In the genomic region with DNA sequence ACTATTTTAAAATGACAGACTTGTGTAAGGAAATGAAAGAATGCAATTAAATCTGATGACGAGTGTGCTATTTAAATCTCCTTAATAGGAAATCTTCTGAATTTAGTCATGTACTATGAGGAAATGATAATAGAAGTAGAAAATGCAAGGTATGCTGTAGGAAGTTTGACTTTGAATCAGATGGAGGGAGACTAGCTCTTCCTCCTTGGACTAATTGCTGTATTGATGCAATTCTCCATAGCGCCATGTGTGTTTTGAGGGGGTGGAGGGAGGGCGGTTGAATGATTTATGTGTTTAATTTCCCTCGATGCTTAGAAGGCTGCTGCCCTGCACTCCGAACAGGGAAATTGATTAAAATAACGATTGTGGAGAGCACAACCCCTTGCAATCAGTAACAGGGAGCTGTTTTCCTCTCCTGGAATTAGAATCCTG, we compare ENCODE assay signal across 12 cellular contexts.
DNase-seq lines count a peak whose midpoint lies in the region; ATAC-seq and TF ChIP-seq lines count a peak whose summit lies in the region.
"Had no signal": no experiment of that assay in that cellular context is flagged by ENCODE, and none has a peak within 500 bp of the region (broad histone marks: within the 10 kb centered on the region; RNA-seq: fewer than 3 reads in every experiment).

No MANE protein-coding gene starts in this region.

- H3K4me3 Mint-ChIP-seq in progenitor cell of endocrine pancreas (ENCODE audit: low read depth), result no peak overlapping the region
- no peak overlapping the region for H3K4me3 Mint-ChIP-seq in stimulated activated memory B cell treated with anti-CD40 and anti-IgM and Interleukin-4, amounts not matched to agents 10 μg/mL and 1 μg/mL and 100 μg/mL, for 72 hours
- H3K4me3 Mint-ChIP-seq: natural killer cell treated with Interleukin-12 subunit alpha and Interleukin-12 subunit beta and Interleukin-15 and Interleukin-18, amount 100 ng/mL, for 72 hours; T-helper 1 cell treated with Interleukin-12 subunit alpha and Interleukin-12 subunit beta and Interleukin-4 antibody, amounts not matched to agents 30 μg/mL and 1 μg/mL, for 36 hours had no signal

- DNase-seq in GM04504 (ENCODE audit: low read depth), result peak; percentile 90
- peak; percentile 87 for DNase-seq in RWPE1 (ENCODE audit: low spot score)
- DNase-seq in fibroblast of gingiva (ENCODE audit: low read depth), result peak; percentile 69
- DNase-seq in progenitor cell of endocrine pancreas (ENCODE audit: low spot score, unreplicated experiment), result no peak
- no peak for DNase-seq in NCI-H1694 (lab: John Stamatoyannopoulos, UW)
- no peak for DNase-seq in activated gamma-delta T cell treated with Interleukin-2 at 50 U/mL for 16 hours
- DNase-seq: activated CD8-positive, alpha-beta memory T cell treated with anti-CD3 and anti-CD28 coated beads for 24 hours; NCI-H1436 treated with DMSO at 0.1 percent for 48 hours had no signal

- CTCF ChIA-PET in RWPE1 (lab: Yijun Ruan, JAX), result interaction anchor here (0.7 kb wide), 1 partner anchor 78 kb away, joined by 3 read pairs; no protein-coding TSS in a partner anchor

- no peaks in the 10 kb centered on the region for H3K36me3 Mint-ChIP-seq in progenitor cell of endocrine pancreas (ENCODE audit: insufficient read depth)
- H3K36me3 Mint-ChIP-seq in stimulated activated memory B cell treated with anti-CD40 and anti-IgM and Interleukin-4, amounts not matched to agents 10 μg/mL and 1 μg/mL and 100 μg/mL, for 72 hours, result no peaks in the 10 kb centered on the region

- POLR2A ChIA-PET in RWPE1 (lab: Yijun Ruan, JAX; ENCODE audit: low non-redundant PET), result no interaction called here

- H3K9me3 Mint-ChIP-seq in progenitor cell of endocrine pancreas (ENCODE audit: low read depth), result no peaks in the 10 kb centered on the region
- H3K9me3 Mint-ChIP-seq in stimulated activated memory B cell treated with anti-CD40 and anti-IgM and Interleukin-4, amounts not matched to agents 10 μg/mL and 1 μg/mL and 100 μg/mL, for 72 hours, result peaks cover 9% of the 10 kb centered on the region
- H3K9me3 Mint-ChIP-seq: natural killer cell treated with Interleukin-12 subunit alpha and Interleukin-12 subunit beta and Interleukin-15 and Interleukin-18, amount 100 ng/mL, for 72 hours had no signal

- peak overlapping the region; percentile 65 for H3K27ac Mint-ChIP-seq in progenitor cell of endocrine pancreas
- no peak overlapping the region for H3K27ac Mint-ChIP-seq in stimulated activated memory B cell treated with anti-CD40 and anti-IgM and Interleukin-4, amounts not matched to agents 10 μg/mL and 1 μg/mL and 100 μg/mL, for 72 hours
- H3K27ac Mint-ChIP-seq: natural killer cell treated with Interleukin-12 subunit alpha and Interleukin-12 subunit beta and Interleukin-15 and Interleukin-18, amount 100 ng/mL, for 72 hours; T-helper 1 cell treated with Interleukin-12 subunit alpha and Interleukin-12 subunit beta and Interleukin-4 antibody, amounts not matched to agents 30 μg/mL and 1 μg/mL, for 36 hours had no signal

- TF ChIP-seq CTCF in RWPE1 (conservative IDR thresholded peaks at IDR 0.05; ENCODE audit: low read depth) (no peak), progenitor cell of endocrine pancreas (IDR thresholded peaks at IDR 0.05; ENCODE audit: unreplicated experiment) (no peak)

- no peaks in the 10 kb centered on the region for H3K27me3 Mint-ChIP-seq in progenitor cell of endocrine pancreas
- peaks cover 30% of the 10 kb centered on the region for H3K27me3 Mint-ChIP-seq in stimulated activated memory B cell treated with anti-CD40 and anti-IgM and Interleukin-4, amounts not matched to agents 10 μg/mL and 1 μg/mL and 100 μg/mL, for 72 hours

- H3K4me1 Mint-ChIP-seq in progenitor cell of endocrine pancreas (ENCODE audit: low read depth), result peaks cover 12% of the 10 kb centered on the region
- H3K4me1 Mint-ChIP-seq in stimulated activated memory B cell treated with anti-CD40 and anti-IgM and Interleukin-4, amounts not matched to agents 10 μg/mL and 1 μg/mL and 100 μg/mL, for 72 hours, result no peaks in the 10 kb centered on the region

- no peak overlapping the region for H3K27ac ChIP-seq in RWPE1

- ATAC-seq in HG02763 (IDR thresholded peaks at IDR 0.05; ENCODE audit: unreplicated experiment), result no peak
- ATAC-seq in stimulated activated memory B cell treated with anti-CD40 and anti-IgM and Interleukin-4, amounts not matched to agents 10 μg/mL and 1 μg/mL and 100 μg/mL, for 72 hours, result no peak
- ATAC-seq: natural killer cell treated with Interleukin-12 subunit alpha and Interleukin-12 subunit beta and Interleukin-15 and Interleukin-18, amount 100 ng/mL, for 72 hours had no signal

Comparison
In these comparisons a context has a peak if more than half of its experiments do, and no peak if none do; other contexts are left out.
1. DNase-seq: peak in GM04504 (single experiment), RWPE1 (single experiment) and fibroblast of gingiva (single experiment); none in progenitor cell of endocrine pancreas (single experiment), NCI-H1694 (single experiment) and activated gamma-delta T cell treated with Interleukin-2 at 50 U/mL for 16 hours (single experiment).